Comparison of ENCODE assay signal across 19 cellular contexts in the genomic region with DNA sequence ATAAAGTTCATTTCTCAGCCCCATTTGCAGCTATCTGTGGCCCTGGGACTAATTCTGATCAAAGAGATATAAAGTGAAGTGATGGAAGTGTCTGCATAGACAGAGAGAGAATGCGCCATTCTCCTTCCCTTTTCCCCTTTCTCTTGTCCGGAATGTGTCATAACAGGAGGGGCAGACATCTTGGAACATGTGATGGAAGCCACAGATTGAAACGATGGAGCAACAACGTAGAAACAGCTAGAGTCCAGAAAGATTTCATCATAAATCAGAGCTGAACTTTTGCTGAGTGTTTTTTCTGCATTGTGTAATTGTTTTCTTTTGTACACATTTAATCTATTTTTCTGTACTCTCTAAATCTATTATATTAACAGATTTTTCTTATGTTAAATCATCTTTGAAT. TPM values are rescaled to one million over a fixed set of nuclear protein-coding genes. Genes with fewer than 3 reads are reported as not detected.
DNase-seq lines count a peak whose midpoint lies in the region; ATAC-seq and TF ChIP-seq lines count a peak whose summit lies in the region.
"Had no signal": no experiment of that assay in that cellular context is flagged by ENCODE, and none has a peak within 500 bp of the region (broad histone marks: within the 10 kb centered on the region; RNA-seq: fewer than 3 reads in every experiment).

No MANE protein-coding gene starts in this region.

- H3K9me3 ChIP-seq in HEK293 (ENCODE audit: control insufficient read depth, insufficient read depth, low read depth, low read length): no peaks in the 10 kb centered on the region
- H3K9me3 ChIP-seq: HAP-1, testis had no signal

- H3K4me3 ChIP-seq in HEK293 (ENCODE audit: low read depth, low read length) (no peak overlapping the region), fibroblast of pulmonary artery (replicated peaks; ENCODE audit: low read depth, low read length) (no peak overlapping the region)
- H3K4me3 ChIP-seq: HAP-1, testis had no signal

- H3K4me1 ChIP-seq in HEK293 (ENCODE audit: control insufficient read depth, insufficient read depth, low read length): no peaks in the 10 kb centered on the region
- H3K4me1 ChIP-seq: HAP-1, testis had no signal

- H3K36me3 ChIP-seq in HEK293 (ENCODE audit: control insufficient read depth in 2 of 2, insufficient read depth in 1 of 2, low read length in 2 of 2): no peaks in the 10 kb centered on the region
- H3K36me3 ChIP-seq: HAP-1 had no signal

- DNase-seq in SK-MEL-5 (ENCODE audit: low read depth, low spot score) (peak; percentile 25), fibroblast of pulmonary artery (ENCODE audit: low read depth) (peak; percentile 82), stromal cell of bone marrow (ENCODE audit: low read depth) (peak; percentile 45)
- DNase-seq in effector CD4-positive, alpha-beta T cell: no peak
- DNase-seq in stimulated activated CD4-positive, alpha-beta T cell treated with anti-CD3 and anti-CD28 coated beads, Interleukin-12 subunit alpha, Interleukin-12 subunit beta, amount 100 ng/mL, for 4 hours: no peak
- DNase-seq: activated CD8-positive, alpha-beta memory T cell treated with anti-CD3 and anti-CD28 coated beads, Interleukin-2, amount 50 U/mL, for 4 hours; C1 segment of cervical spinal cord; hippocampal formation; kidney glomerular epithelial cell; NCI-H1048; NCI-H748 treated with DMSO at 0.1 percent for 48 hours; stimulated activated CD4-positive, alpha-beta T cell treated with anti-CD3 and anti-CD28 coated beads, Interleukin-4, amount 100 ng/mL, for 24 hours; testis had no signal

- TF ChIP-seq CTCF in HEK293 (tag by site-specific recombination; IDR thresholded peaks at IDR 0.05): no peak
- TF ChIP-seq CTCF in fibroblast of pulmonary artery (IDR thresholded peaks at IDR 0.05; ENCODE audit: low read length, missing control alignments): no peak

- H3K27ac ChIP-seq in HEK293 (ENCODE audit: extremely low read depth, low read depth, low read length): no peak overlapping the region
- H3K27ac ChIP-seq: RWPE1, testis had no signal

- POLR2A ChIA-PET in HEK293 (lab: Yijun Ruan, JAX): no interaction called here

- no peak for ATAC-seq in HG03159 (IDR thresholded peaks at IDR 0.05; ENCODE audit: unreplicated experiment)

- in situ Hi-C loops in SK-MEL-5 (cut with HindIII; ENCODE audit: low pct_unique_long_range_greater_than_20kb, low sequenced_read_pairs): no loop called here

- CTCF ChIA-PET in HEK293 (lab: Yijun Ruan, JAX): interaction anchor here (0.6 to 3.4 kb wide), 4 partner anchors 9 to 164 kb away, joined by 3 to 15 read pairs (median 6); a partner anchor contains a TSS

TF ChIP-seq in HEK293, 187 proteins besides CTCF, POLR2A, EP300 and RAD21:
- TF ChIP-seq ZBTB17 (tag by site-specific recombination; IDR thresholded peaks at IDR 0.05) (0 out of 2 replicates have a peak, but pooled peaks have one; percentile 39), ZNF223 (tag by site-specific recombination; IDR thresholded peaks at IDR 0.05) (no peak), ZNF10 (tag by site-specific recombination; IDR thresholded peaks at IDR 0.05) (no peak), ZNF600 (tag by site-specific recombination; IDR thresholded peaks at IDR 0.05) (peak; percentile 66), ZNF132 (tag by site-specific recombination; IDR thresholded peaks at IDR 0.05; ENCODE audit: borderline replicate concordance) (no peak), GLIS2 (tag by site-specific recombination; IDR thresholded peaks at IDR 0.05) (no peak), ZNF324 (tag by site-specific recombination; IDR thresholded peaks at IDR 0.05) (no peak), ZSCAN30 (tag by site-specific recombination; IDR thresholded peaks at IDR 0.05) (no peak), ZNF549 (tag by site-specific recombination; IDR thresholded peaks at IDR 0.05) (no peak), MEIS1 (CRISPR knock-in tag; IDR thresholded peaks at IDR 0.05; ENCODE audit: borderline replicate concordance) (no peak), SCRT2 (tag by site-specific recombination; IDR thresholded peaks at IDR 0.05) (no peak), ZXDB (tag by site-specific recombination; IDR thresholded peaks at IDR 0.05) (no peak), GLI4 (tag by site-specific recombination; IDR thresholded peaks at IDR 0.05) (no peak), ZNF530 (tag by site-specific recombination; IDR thresholded peaks at IDR 0.05; ENCODE audit: low read depth) (no peak), ZNF366 (tag by site-specific recombination; conservative IDR thresholded peaks at IDR 0.05) (no peak), HOXA7 (CRISPR knock-in tag; IDR thresholded peaks at IDR 0.05; ENCODE audit: borderline replicate concordance) (no peak), PRDM1 (tag by site-specific recombination; IDR thresholded peaks at IDR 0.05) (peak; percentile 58; the same call in 1 of the 2 replicates)
- TF ChIP-seq, protein P1, sequence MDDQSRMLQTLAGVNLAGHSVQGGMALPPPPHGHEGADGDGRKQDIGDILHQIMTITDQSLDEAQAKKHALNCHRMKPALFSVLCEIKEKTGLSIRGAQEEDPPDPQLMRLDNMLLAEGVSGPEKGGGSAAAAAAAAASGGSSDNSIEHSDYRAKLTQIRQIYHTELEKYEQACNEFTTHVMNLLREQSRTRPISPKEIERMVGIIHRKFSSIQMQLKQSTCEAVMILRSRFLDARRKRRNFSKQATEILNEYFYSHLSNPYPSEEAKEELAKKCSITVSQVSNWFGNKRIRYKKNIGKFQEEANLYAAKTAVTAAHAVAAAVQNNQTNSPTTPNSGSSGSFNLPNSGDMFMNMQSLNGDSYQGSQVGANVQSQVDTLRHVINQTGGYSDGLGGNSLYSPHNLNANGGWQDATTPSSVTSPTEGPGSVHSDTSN (CRISPR knock-in tag; IDR thresholded peaks at IDR 0.05): no peak
TF ChIP-seq in HEK293: peak in this region for 3.

RNA-seq across cellular contexts. Expression of a gene that starts 11.3 kb away (rescaled TPM):
- 0.21 and 0.56 TPM in 2 replicates for total RNA-seq in SK-MEL-5 (2014; rRNA removed; shearing (Covaris generic))
- polyA plus RNA-seq in SK-MEL-5 (2015; cell fraction: cytosol; rRNA removed): not detected in 2 replicates
- polyA plus RNA-seq in SK-MEL-5 (2015; cell fraction: nucleus; rRNA removed): 4.6 TPM in 1 of 2 replicates, not detected in the other

RNA-seq across cellular contexts. Expression of a gene that starts 51.8 kb away (rescaled TPM):
- total RNA-seq in SK-MEL-5 (2014; rRNA removed; shearing (Covaris generic)): 3.7 and 3.9 TPM in 2 replicates
- polyA plus RNA-seq in SK-MEL-5 (2015; cell fraction: cytosol; rRNA removed): 5.0 and 9.0 TPM in 2 replicates
- 20.1 and 25.9 TPM in 2 replicates for polyA plus RNA-seq in SK-MEL-5 (2015; cell fraction: nucleus; rRNA removed)

RNA-seq across cellular contexts. Expression of a gene that starts 51.9 kb away (rescaled TPM):
- 123 and 148 TPM in 2 replicates for total RNA-seq in SK-MEL-5 (2014; rRNA removed; shearing (Covaris generic))
- 149 and 184 TPM in 2 replicates for polyA plus RNA-seq in SK-MEL-5 (2015; cell fraction: cytosol; rRNA removed)
- 1,839 and 2,323 TPM in 2 replicates for polyA plus RNA-seq in SK-MEL-5 (2015; cell fraction: nucleus; rRNA removed)

RNA-seq across cellular contexts. Expression of a gene that starts 53.2 kb away (rescaled TPM):
- total RNA-seq in SK-MEL-5 (2014; rRNA removed; shearing (Covaris generic)): not detected in 2 replicates
- polyA plus RNA-seq in SK-MEL-5 (2015; cell fraction: cytosol; rRNA removed): not detected in 2 replicates
- 0.74 TPM in 1 of 2 replicates, not detected in the other for polyA plus RNA-seq in SK-MEL-5 (2015; cell fraction: nucleus; rRNA removed)
- total RNA-seq: epithelial cell of proximal tubule, skeletal muscle tissue had no signal

Comparison
In these comparisons a context has a peak if more than half of its experiments do, and no peak if none do; other contexts are left out.
1. DNase-seq: peak in SK-MEL-5 (single experiment), fibroblast of pulmonary artery (single experiment) and stromal cell of bone marrow (single experiment); none in effector CD4-positive, alpha-beta T cell (single experiment) and stimulated activated CD4-positive, alpha-beta T cell treated with anti-CD3 and anti-CD28 coated beads, Interleukin-12 subunit alpha, Interleukin-12 subunit beta, amount 100 ng/mL, for 4 hours (single experiment).